20 cellular contexts compared by ENCODE assay signal in the genomic region with DNA sequence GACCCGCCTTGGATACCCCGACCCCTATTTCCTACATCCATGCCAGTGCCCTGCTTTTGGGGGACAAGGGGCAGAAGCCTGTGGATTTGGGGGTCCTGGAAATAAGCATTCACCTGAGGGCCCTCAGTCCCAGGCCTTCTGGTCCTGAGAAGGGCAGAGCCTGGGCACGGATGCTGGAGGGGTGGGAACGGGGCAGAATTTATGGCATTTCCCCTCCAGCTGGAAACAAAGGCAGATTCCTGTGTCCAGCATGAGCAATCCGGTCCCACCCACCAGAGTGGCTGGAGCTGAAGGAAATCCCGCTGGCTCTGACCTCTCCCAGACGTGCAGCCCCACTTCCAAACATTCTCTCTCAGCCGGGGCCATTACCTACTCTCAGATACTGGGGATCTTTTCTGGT. TPM values are rescaled to one million over a fixed set of nuclear protein-coding genes. Genes with fewer than 3 reads are reported as not detected.
DNase-seq lines count a peak whose midpoint lies in the region; ATAC-seq and TF ChIP-seq lines count a peak whose summit lies in the region.
"Had no signal": no experiment of that assay in that cellular context is flagged by ENCODE, and none has a peak within 500 bp of the region (broad histone marks: within the 10 kb centered on the region; RNA-seq: fewer than 3 reads in every experiment).

No MANE protein-coding gene starts in this region.

- ATAC-seq in body of pancreas, result peak; percentile 26
- ATAC-seq in upper lobe of left lung (ENCODE audit: low FRiP score in 2 of 2), result peak in 1 of 2 donors; percentile 28
- ATAC-seq in HG02852 (IDR thresholded peaks at IDR 0.05; ENCODE audit: unreplicated experiment), result no peak
- ATAC-seq in activated T-helper 17 cell treated with anti-CD3 and anti-CD28 coated beads, Interleukin-2, amount 50 U/mL, for 72 hours (replicated peaks), result no peak
- ATAC-seq: activated CD8-positive, alpha-beta T cell treated with anti-CD3 and anti-CD28 coated beads, Interleukin-2, amount 10 ng/mL, durations not matched to agents 7 days and 5 days had no signal

- TF ChIP-seq POLR2A in body of pancreas (IDR thresholded peaks at IDR 0.05) (peak in 1 of 3 donors; percentile 12), upper lobe of left lung (IDR thresholded peaks at IDR 0.05) (peak in 1 of 4 donors; percentile 20)

- H2BK120ac ChIP-seq in mesenchymal stem cell (ENCODE audit: low read depth, low read length), result no peak overlapping the region

- peak overlapping the region; percentile 57 for H3K4ac ChIP-seq in mesenchymal stem cell (ENCODE audit: low read depth in 1 of 2, low read length in 2 of 2)

- no peak overlapping the region for H3K4me2 ChIP-seq in mesenchymal stem cell (ENCODE audit: low read length, poor library complexity, severe bottlenecking)

- H3K36me3 ChIP-seq in body of pancreas (replicated peaks in 1 of 2; ENCODE audit: insufficient read depth in 1 of 2, low read depth in 2 of 2) (no peaks in the 10 kb centered on the region), mesenchymal stem cell (ENCODE audit: control insufficient read depth in 1 of 2, insufficient read depth in 2 of 2, low read depth in 1 of 2, low read length in 2 of 2) (no peaks in the 10 kb centered on the region), upper lobe of left lung (no peaks in the 10 kb centered on the region)
- H3K36me3 ChIP-seq: adrenal gland, WERI-Rb-1 had no signal

- no peak overlapping the region for H3K9ac ChIP-seq in mesenchymal stem cell (ENCODE audit: low read length)
- H3K9ac ChIP-seq: parathyroid adenoma had no signal

- intact Hi-C loops in body of pancreas (cut with DNase I), result no loop called here

- H3K4me3 ChIP-seq in body of pancreas, result no peak overlapping the region
- H3K4me3 ChIP-seq in mesenchymal stem cell (ENCODE audit: insufficient read depth in 1 of 2, low read depth in 1 of 2, low read length in 2 of 2), result no peak overlapping the region
- no peak overlapping the region for H3K4me3 ChIP-seq in upper lobe of left lung
- H3K4me3 ChIP-seq: adrenal gland had no signal

- peak overlapping the region; percentile 88 to 89 for H2BK12ac ChIP-seq in mesenchymal stem cell (ENCODE audit: low read length in 2 of 2)

- peak overlapping the region; percentile 87 for H4K91ac ChIP-seq in mesenchymal stem cell (ENCODE audit: low read length)

- no peaks in the 10 kb centered on the region for H3K9me3 Mint-ChIP-seq in activated T-helper 17 cell treated with anti-CD3 and anti-CD28 coated beads, Interleukin-2, amount 50 U/mL, for 72 hours
- H3K9me3 Mint-ChIP-seq: stimulated activated naive CD8-positive, alpha-beta T cell treated with anti-CD3 and anti-CD28 coated beads, Interleukin-15, Interleukin-2, amounts not matched to agents 100 ng/mL and 50 ng/mL, for 24 hours had no signal

- H2AFZ ChIP-seq in mesenchymal stem cell (ENCODE audit: low read depth, low read length), result no peak overlapping the region
- H2AFZ ChIP-seq: parathyroid adenoma had no signal

- WGBS in body of pancreas, 2 donors, result 76 to 83% methylated on average over 5 to 8 of the region's 8 CpGs
- 64% methylated on average over 6 of the region's 8 CpGs for WGBS in mesenchymal stem cell
- 81 to 84% methylated on average over 3 to 8 of the region's 8 CpGs for WGBS in upper lobe of left lung, 2 donors

- H3K23ac ChIP-seq in mesenchymal stem cell (ENCODE audit: low read length in 2 of 2), result no peak overlapping the region

- peak overlapping the region; percentile 13 to 52 for H3K18ac ChIP-seq in mesenchymal stem cell (ENCODE audit: low read depth in 1 of 2, low read length in 2 of 2)

- H3K9me3 ChIP-seq in body of pancreas (no peaks in the 10 kb centered on the region), mesenchymal stem cell (ENCODE audit: control insufficient read depth, low read length) (no peaks in the 10 kb centered on the region), upper lobe of left lung (no peaks in the 10 kb centered on the region)
- H3K9me3 ChIP-seq: adrenal gland had no signal

- no peak overlapping the region for H3K4me3 Mint-ChIP-seq in activated T-helper 17 cell treated with anti-CD3 and anti-CD28 coated beads, Interleukin-2, amount 50 U/mL, for 72 hours
- H3K4me3 Mint-ChIP-seq: activated CD8-positive, alpha-beta T cell treated with anti-CD3 and anti-CD28 coated beads, Interleukin-2, amount 10 ng/mL, durations not matched to agents 7 days and 5 days; stimulated activated naive CD8-positive, alpha-beta T cell treated with anti-CD3 and anti-CD28 coated beads, Interleukin-15, Interleukin-2, amounts not matched to agents 100 ng/mL and 50 ng/mL, for 24 hours had no signal

- TF ChIP-seq EP300 in upper lobe of left lung (IDR thresholded peaks at IDR 0.05), result peak in 2 of 4 donors; percentile 40 to 56

- no peak overlapping the region for H2BK15ac ChIP-seq in mesenchymal stem cell (ENCODE audit: low read depth, poor library complexity, severe bottlenecking)

- H2AK5ac ChIP-seq in mesenchymal stem cell (ENCODE audit: low read length, severe bottlenecking), result no peak overlapping the region

- H3K79me1 ChIP-seq in mesenchymal stem cell (replicated peaks; ENCODE audit: low read length, poor library complexity, severe bottlenecking), result no peaks in the 10 kb centered on the region

- H3K27ac ChIP-seq in body of pancreas (peak overlapping the region in 2 of 4 donors; percentile 10 to 33), mesenchymal stem cell (ENCODE audit: low read length, poor library complexity, severe bottlenecking) (no peak overlapping the region), upper lobe of left lung (peak overlapping the region; percentile 77 to 89 (median 81))
- H3K27ac ChIP-seq: parathyroid adenoma, RWPE1 had no signal

- H3K4me1 Mint-ChIP-seq in activated T-helper 17 cell treated with anti-CD3 and anti-CD28 coated beads, Interleukin-2, amount 50 U/mL, for 72 hours, result no peaks in the 10 kb centered on the region

- peak overlapping the region; percentile 66 for H4K8ac ChIP-seq in mesenchymal stem cell (ENCODE audit: low read length)

- DNase-seq in body of pancreas (no peak), glomerular endothelial cell (ENCODE audit: extremely low read depth, low read depth, low spot score) (peak; percentile 78), mesenchymal stem cell (no peak), upper lobe of left lung (no peak)
- DNase-seq in activated CD4-positive, alpha-beta T cell treated with anti-CD3 and anti-CD28 coated beads, Interleukin-2, amount 50 U/mL, for 4 hours, result no peak
- DNase-seq: activated CD8-positive, alpha-beta T cell treated with anti-CD3 and anti-CD28 coated beads, Interleukin-2, amount 10 ng/mL, durations not matched to agents 7 days and 5 days; NCI-H1436 treated with DMSO at 0.1 percent for 48 hours; NCI-H345; WERI-Rb-1 had no signal

- H3K27ac Mint-ChIP-seq in activated T-helper 17 cell treated with anti-CD3 and anti-CD28 coated beads, Interleukin-2, amount 50 U/mL, for 72 hours, result no peak overlapping the region
- H3K27ac Mint-ChIP-seq: activated CD8-positive, alpha-beta T cell treated with anti-CD3 and anti-CD28 coated beads, Interleukin-2, amount 10 ng/mL, durations not matched to agents 7 days and 5 days; stimulated activated naive CD8-positive, alpha-beta T cell treated with anti-CD3 and anti-CD28 coated beads, Interleukin-15, Interleukin-2, amounts not matched to agents 100 ng/mL and 50 ng/mL, for 24 hours had no signal

- H3K4me1 ChIP-seq in body of pancreas, result no peaks in the 10 kb centered on the region
- peaks cover 7% of the 10 kb centered on the region for H3K4me1 ChIP-seq in mesenchymal stem cell (ENCODE audit: control insufficient read depth, insufficient read depth, low read depth, low read length)
- peaks cover 19 to 39% (median 29%) of the 10 kb centered on the region in 4 donors for H3K4me1 ChIP-seq in upper lobe of left lung
- H3K4me1 ChIP-seq: adrenal gland had no signal

- H3K36me3 Mint-ChIP-seq in activated T-helper 17 cell treated with anti-CD3 and anti-CD28 coated beads, Interleukin-2, amount 50 U/mL, for 72 hours (ENCODE audit: low read depth), result no peaks in the 10 kb centered on the region

- H3K27me3 ChIP-seq in body of pancreas, result no peaks in the 10 kb centered on the region
- H3K27me3 ChIP-seq in mesenchymal stem cell (ENCODE audit: control insufficient read depth in 1 of 2, insufficient read depth in 1 of 2, low read length in 2 of 2), result no peaks in the 10 kb centered on the region
- no peaks in the 10 kb centered on the region for H3K27me3 ChIP-seq in upper lobe of left lung
- H3K27me3 ChIP-seq: adrenal gland had no signal

- no peak overlapping the region for H2BK5ac ChIP-seq in mesenchymal stem cell (ENCODE audit: low read depth, low read length, poor library complexity, severe bottlenecking)

- H3K14ac ChIP-seq in mesenchymal stem cell (ENCODE audit: low read length in 2 of 2), result no peak overlapping the region

- peaks cover 16% of the 10 kb centered on the region for H3K27me3 Mint-ChIP-seq in activated T-helper 17 cell treated with anti-CD3 and anti-CD28 coated beads, Interleukin-2, amount 50 U/mL, for 72 hours
- H3K27me3 Mint-ChIP-seq: stimulated activated naive CD8-positive, alpha-beta T cell treated with anti-CD3 and anti-CD28 coated beads, Interleukin-15, Interleukin-2, amounts not matched to agents 100 ng/mL and 50 ng/mL, for 24 hours had no signal

- no peak for TF ChIP-seq CTCF in body of pancreas (IDR thresholded peaks at IDR 0.05)
- TF ChIP-seq CTCF in upper lobe of left lung (IDR thresholded peaks at IDR 0.05), result no peak

RNA-seq across cellular contexts. Expression of a gene that starts 9.3 kb away (rescaled TPM):
- total RNA-seq in body of pancreas, result not detected
- total RNA-seq in glomerular endothelial cell, result 1.2 and 3.2 TPM in 2 replicates
- polyA plus RNA-seq in mesenchymal stem cell (2013, experiment 1 of 2), result 3.7 TPM
- 3.2 TPM for polyA plus RNA-seq in mesenchymal stem cell (2013, experiment 2 of 2)
- not detected for total RNA-seq in upper lobe of left lung
- total RNA-seq in activated T-helper 17 cell treated with anti-CD3 and anti-CD28 coated beads, Interleukin-2, amount 50 U/mL, for 72 hours, result not detected
- total RNA-seq: activated CD8-positive, alpha-beta T cell treated with anti-CD3 and anti-CD28 coated beads, Interleukin-2, amount 10 ng/mL, durations not matched to agents 7 days and 5 days; epithelial cell of proximal tubule; G401; HT-29; kidney epithelial cell; T-helper 1 cell treated with Interleukin-12 subunit alpha and Interleukin-12 subunit beta and Interleukin-4 antibody, amounts not matched to agents 30 ng/mL and 1 ng/mL, for 36 hours had no signal

RNA-seq across cellular contexts. Expression of a gene that starts 10.1 kb away (rescaled TPM):
- 10 to 100 TPM; 37.1 to 93.9 TPM for total RNA-seq in body of pancreas
- total RNA-seq in glomerular endothelial cell, result 933 and 964 TPM in 2 replicates
- 158 TPM for polyA plus RNA-seq in mesenchymal stem cell (2013, experiment 1 of 2)
- polyA plus RNA-seq in mesenchymal stem cell (2013, experiment 2 of 2), result 162 TPM
- total RNA-seq in upper lobe of left lung, result 100 to 1,000 TPM in 4 of 6 donors, 10 to 100 TPM in 2; 62.9 to 265 (median 180) TPM
- not detected for total RNA-seq in activated T-helper 17 cell treated with anti-CD3 and anti-CD28 coated beads, Interleukin-2, amount 50 U/mL, for 72 hours
- total RNA-seq: activated CD8-positive, alpha-beta T cell treated with anti-CD3 and anti-CD28 coated beads, Interleukin-2, amount 10 ng/mL, durations not matched to agents 7 days and 5 days; HT-29; T-helper 1 cell treated with Interleukin-12 subunit alpha and Interleukin-12 subunit beta and Interleukin-4 antibody, amounts not matched to agents 30 ng/mL and 1 ng/mL, for 36 hours had no signal

RNA-seq across cellular contexts. Expression of a gene that starts 48.7 kb away (rescaled TPM):
- under 1 TPM; 0.33 to 0.52 TPM for total RNA-seq in body of pancreas
- 0.41 and 0.73 TPM in 2 replicates for total RNA-seq in glomerular endothelial cell
- polyA plus RNA-seq in mesenchymal stem cell (2013, experiment 1 of 2), result 0.62 TPM
- polyA plus RNA-seq in mesenchymal stem cell (2013, experiment 2 of 2), result 0.71 TPM
- 1 to 10 TPM in 2 of 6 donors, under 1 TPM in 3, not detected in 1; 0.22 to 1.5 (median 0.39) TPM for total RNA-seq in upper lobe of left lung
- under 1 TPM; 0.50 to 0.53 TPM for total RNA-seq in activated T-helper 17 cell treated with anti-CD3 and anti-CD28 coated beads, Interleukin-2, amount 50 U/mL, for 72 hours
- total RNA-seq: HT-29 had no signal

RNA-seq across cellular contexts. Expression of a gene that starts 54.3 kb away (rescaled TPM):
- 10 to 100 TPM; 19.8 to 21.8 TPM for total RNA-seq in body of pancreas
- 5.2 and 9.0 TPM in 2 replicates for total RNA-seq in glomerular endothelial cell
- polyA plus RNA-seq in mesenchymal stem cell (2013, experiment 1 of 2), result 13.6 TPM
- 13.2 TPM for polyA plus RNA-seq in mesenchymal stem cell (2013, experiment 2 of 2)
- 10 to 100 TPM; 13.0 to 44.9 (median 23.6) TPM for total RNA-seq in upper lobe of left lung
- total RNA-seq in activated T-helper 17 cell treated with anti-CD3 and anti-CD28 coated beads, Interleukin-2, amount 50 U/mL, for 72 hours, result 1 to 10 TPM; 6.8 TPM

Comparison
In these comparisons a context has a peak if more than half of its experiments do, and no peak if none do; other contexts are left out.
1. RNA of a gene that starts 10.1 kb away (total RNA-seq): 933 to 964 TPM in glomerular endothelial cell, 62.9 to 265 TPM in upper lobe of left lung and 37.1 to 93.9 TPM in body of pancreas; not detected in activated T-helper 17 cell treated with anti-CD3 and anti-CD28 coated beads, Interleukin-2, amount 50 U/mL, for 72 hours; every median in the first group is over 10 times any median in the second.